Comparison of ENCODE assay signal across 12 cellular contexts in genomic region chr2:199315299-199316179, GRCh38.
DNase-seq lines count a peak whose midpoint lies in the region; ATAC-seq lines count a peak whose summit lies in the region.
"Had no signal": no experiment of that assay in that cellular context is flagged by ENCODE, and none has a peak within 500 bp of the region (broad histone marks: within the 10 kb centered on the region; RNA-seq: fewer than 3 reads in every experiment).

No MANE protein-coding gene starts in this region.

- DNase-seq in ELR (ENCODE audit: low read depth) (peak; percentile 71), LHCN-M2 (ENCODE audit: low read depth) (peak; percentile 33), astrocyte of the hippocampus (ENCODE audit: low read depth, low spot score) (peak; percentile 74), islet precursor cell (peak; percentile 59), NCI-H446 treated with DMSO at 0.1 percent for 48 hours (lab: John Stamatoyannopoulos, UW) (no peak)
- DNase-seq in activated CD8-positive, alpha-beta memory T cell treated with anti-CD3 and anti-CD28 coated beads for 24 hours = no peak
- DNase-seq in stimulated activated naive CD8-positive, alpha-beta T cell treated with anti-CD3 and anti-CD28 coated beads, Interleukin-15, Interleukin-2, amounts not matched to agents 100 U/mL and 50 U/mL, for 24 hours = no peak
- DNase-seq: activated naive CD8-positive, alpha-beta T cell treated with anti-CD3 and anti-CD28 coated beads, Interleukin-2, amount 10 ng/mL, durations not matched to agents 7 days and 5 days; naive B cell; NCI-H524 treated with DMSO at 0.1 percent for 48 hours; substantia nigra had no signal

- ATAC-seq in GM19467 (IDR thresholded peaks at IDR 0.05; ENCODE audit: unreplicated experiment) = no peak
- no peak for ATAC-seq in stimulated activated naive CD8-positive, alpha-beta T cell treated with anti-CD3 and anti-CD28 coated beads, Interleukin-15, Interleukin-2, amounts not matched to agents 100 U/mL and 50 U/mL, for 24 hours

Comparison
In these comparisons a context has a peak if more than half of its experiments do, and no peak if none do; other contexts are left out.
1. DNase-seq: peak in ELR (single experiment), LHCN-M2 (single experiment), astrocyte of the hippocampus (single experiment) and islet precursor cell (single experiment); none in activated CD8-positive, alpha-beta memory T cell treated with anti-CD3 and anti-CD28 coated beads for 24 hours (single experiment), NCI-H446 treated with DMSO at 0.1 percent for 48 hours (single experiment) and stimulated activated naive CD8-positive, alpha-beta T cell treated with anti-CD3 and anti-CD28 coated beads, Interleukin-15, Interleukin-2, amounts not matched to agents 100 U/mL and 50 U/mL, for 24 hours (single experiment).